ENCODE assay signal across 9 cellular contexts in the genomic region with DNA sequence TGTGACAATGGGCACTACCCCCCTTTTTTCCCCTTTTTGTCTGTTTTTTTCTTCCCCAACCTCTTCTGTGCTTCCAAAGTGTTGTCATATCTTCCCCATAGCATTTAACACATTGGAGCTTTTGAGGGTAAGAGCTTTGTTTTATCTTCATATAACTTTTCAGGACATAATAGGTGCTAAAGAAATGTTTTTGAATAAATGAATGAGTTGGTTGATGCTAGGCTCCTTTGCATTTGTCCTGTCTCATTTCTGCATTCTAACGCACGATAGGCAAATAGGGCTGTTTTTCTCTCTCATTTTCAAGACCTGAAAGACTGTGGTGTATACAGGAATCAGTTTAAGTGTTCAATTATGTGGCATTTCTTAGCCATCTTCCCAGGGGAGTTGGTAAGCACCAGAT. TPM values are rescaled to one million over a fixed set of nuclear protein-coding genes. Genes with fewer than 3 reads are reported as not detected.
A peak's percentile ranks its signal among the peaks of the same experiment; 100 is the strongest.
DNase-seq lines count a peak whose midpoint lies in the region; ATAC-seq and TF ChIP-seq lines count a peak whose summit lies in the region.
"Had no signal": no experiment of that assay in that cellular context is flagged by ENCODE, and none has a peak within 500 bp of the region (broad histone marks: within the 10 kb centered on the region; RNA-seq: fewer than 3 reads in every experiment).

No MANE protein-coding gene starts in this region.

- H2AFZ ChIP-seq in hepatocyte: peak overlapping the region; percentile 98

- H3K27me3 Mint-ChIP-seq in activated T-cell treated with anti-CD3 and anti-CD28 coated beads, Interleukin-2, amount 50 U/mL, for 24 hours: no peaks in the 10 kb centered on the region
- H3K27me3 Mint-ChIP-seq in T-helper 17 cell: no peaks in the 10 kb centered on the region
- H3K27me3 Mint-ChIP-seq in stimulated activated naive B cell treated with anti-CD40 and anti-IgM and Interleukin-4, amounts not matched to agents 10 μg/mL and 1 μg/mL and 100 μg/mL, for 72 hours: no peaks in the 10 kb centered on the region

- ATAC-seq in T-helper 17 cell (no peak), GM21737 (IDR thresholded peaks at IDR 0.05; ENCODE audit: unreplicated experiment) (no peak)
- peak; percentile 5 to 12 for ATAC-seq in stimulated activated naive B cell treated with anti-CD40 and anti-IgM and Interleukin-4, amounts not matched to agents 10 μg/mL and 1 μg/mL and 100 μg/mL, for 72 hours (replicated peaks)

- WGBS in hepatocyte (ENCODE audit: low lambda C conversion rate, missing lambda C conversion rate): 90% methylated on average over 2 of the region's 2 CpGs

- DNase-seq in activated T-cell treated with anti-CD3 and anti-CD28 coated beads, Interleukin-2, amount 50 U/mL, for 24 hours: no peak
- no peak for DNase-seq in activated T-cell treated with anti-CD3 and anti-CD28 coated beads, Interleukin-2, amount 50 U/mL, for 1 hour
- DNase-seq in T-helper 17 cell: no peak
- no peak for DNase-seq in hepatocyte (ENCODE audit: low spot score)
- no peak for DNase-seq in stimulated activated naive B cell treated with anti-CD40 and anti-IgM and Interleukin-4, amounts not matched to agents 10 μg/mL and 1 μg/mL and 100 μg/mL, for 72 hours
- DNase-seq in NCI-H146 treated with DMSO at 0.1 percent for 48 hours (lab: John Stamatoyannopoulos, UW; ENCODE audit: unreplicated experiment): no peak
- no peak for DNase-seq in DMS114 treated with DMSO at 0.1 percent for 48 hours (lab: John Stamatoyannopoulos, UW; ENCODE audit: unreplicated experiment)

- H3K27ac Mint-ChIP-seq in activated T-cell treated with anti-CD3 and anti-CD28 coated beads, Interleukin-2, amount 50 U/mL, for 24 hours: peak overlapping the region; percentile 85
- peak overlapping the region; percentile 92 for H3K27ac Mint-ChIP-seq in T-helper 17 cell
- peak overlapping the region; percentile 96 for H3K27ac Mint-ChIP-seq in stimulated activated naive B cell treated with anti-CD40 and anti-IgM and Interleukin-4, amounts not matched to agents 10 μg/mL and 1 μg/mL and 100 μg/mL, for 72 hours

- H3K4me3 ChIP-seq in hepatocyte: no peak overlapping the region

- H3K9me3 ChIP-seq in T-helper 17 cell (ENCODE audit: control insufficient read depth, low read length, poor library complexity, severe bottlenecking): no peaks in the 10 kb centered on the region
- H3K9me3 ChIP-seq in hepatocyte (ENCODE audit: low read depth): no peaks in the 10 kb centered on the region
- H3K9me3 ChIP-seq: gastroesophageal sphincter had no signal

- H3K9me3 Mint-ChIP-seq in activated T-cell treated with anti-CD3 and anti-CD28 coated beads, Interleukin-2, amount 50 U/mL, for 24 hours: no peaks in the 10 kb centered on the region
- no peaks in the 10 kb centered on the region for H3K9me3 Mint-ChIP-seq in stimulated activated naive B cell treated with anti-CD40 and anti-IgM and Interleukin-4, amounts not matched to agents 10 μg/mL and 1 μg/mL and 100 μg/mL, for 72 hours

- peak overlapping the region; percentile 89 for H3K4me2 ChIP-seq in hepatocyte

- H3K27ac ChIP-seq in hepatocyte: peak overlapping the region; percentile 76

- H3K27me3 ChIP-seq in hepatocyte: no peaks in the 10 kb centered on the region
- H3K27me3 ChIP-seq: gastroesophageal sphincter had no signal

- peaks cover 7% of the 10 kb centered on the region for H4K20me1 ChIP-seq in hepatocyte (ENCODE audit: insufficient read depth, poor library complexity, severe bottlenecking)

- peaks cover 21% of the 10 kb centered on the region for H3K4me1 ChIP-seq in hepatocyte (ENCODE audit: insufficient read depth)

- peaks cover 50% of the 10 kb centered on the region for H3K36me3 Mint-ChIP-seq in activated T-cell treated with anti-CD3 and anti-CD28 coated beads, Interleukin-2, amount 50 U/mL, for 24 hours (ENCODE audit: low read depth)
- H3K36me3 Mint-ChIP-seq in T-helper 17 cell (ENCODE audit: low read depth): peaks cover 3% of the 10 kb centered on the region
- H3K36me3 Mint-ChIP-seq in stimulated activated naive B cell treated with anti-CD40 and anti-IgM and Interleukin-4, amounts not matched to agents 10 μg/mL and 1 μg/mL and 100 μg/mL, for 72 hours: peaks cover 6 to 7% of the 10 kb centered on the region in 2 donors

- no peaks in the 10 kb centered on the region for H3K9me2 ChIP-seq in hepatocyte (replicated peaks; ENCODE audit: insufficient read depth)

- peaks cover 72% of the 10 kb centered on the region for H3K4me1 Mint-ChIP-seq in activated T-cell treated with anti-CD3 and anti-CD28 coated beads, Interleukin-2, amount 50 U/mL, for 24 hours (ENCODE audit: low read depth)
- H3K4me1 Mint-ChIP-seq in T-helper 17 cell: peaks cover 55% of the 10 kb centered on the region
- H3K4me1 Mint-ChIP-seq in stimulated activated naive B cell treated with anti-CD40 and anti-IgM and Interleukin-4, amounts not matched to agents 10 μg/mL and 1 μg/mL and 100 μg/mL, for 72 hours: peaks cover 38 to 77% of the 10 kb centered on the region in 2 donors

- H3K4me3 Mint-ChIP-seq in activated T-cell treated with anti-CD3 and anti-CD28 coated beads, Interleukin-2, amount 50 U/mL, for 24 hours: peak overlapping the region; percentile 95
- peak overlapping the region; percentile 97 for H3K4me3 Mint-ChIP-seq in T-helper 17 cell
- H3K4me3 Mint-ChIP-seq in stimulated activated naive B cell treated with anti-CD40 and anti-IgM and Interleukin-4, amounts not matched to agents 10 μg/mL and 1 μg/mL and 100 μg/mL, for 72 hours: peak overlapping the region; percentile 93 to 97

- TF ChIP-seq CTCF in hepatocyte (IDR thresholded peaks at IDR 0.05; ENCODE audit: poor library complexity): no peak

- no peaks in the 10 kb centered on the region for H3K36me3 ChIP-seq in hepatocyte (replicated peaks; ENCODE audit: insufficient read depth, low read depth)

- peaks cover 75% of the 10 kb centered on the region for H3K79me2 ChIP-seq in hepatocyte

RNA-seq across cellular contexts. Expression of a gene that starts 0.8 kb away (rescaled TPM):
- 10 to 100 TPM; 38.9 to 46.4 TPM for total RNA-seq in T-helper 17 cell
- 15.9 and 16.3 TPM in 2 replicates for total RNA-seq in hepatocyte
- 30.8 and 40.3 TPM in 2 replicates for polyA plus RNA-seq in hepatocyte

RNA-seq across cellular contexts. Expression of a gene that starts 4.3 kb away (rescaled TPM):
- total RNA-seq in T-helper 17 cell (10 to 100 TPM; 19.3 to 21.6 TPM), hepatocyte (19.3 and 22.7 TPM in 2 replicates)
- 23.3 and 26.3 TPM in 2 replicates for polyA plus RNA-seq in hepatocyte

Comparison
In these comparisons a context has a peak if more than half of its experiments do, and no peak if none do; other contexts are left out.
1. ATAC-seq: peak in stimulated activated naive B cell treated with anti-CD40 and anti-IgM and Interleukin-4, amounts not matched to agents 10 μg/mL and 1 μg/mL and 100 μg/mL, for 72 hours (2 of 2); none in T-helper 17 cell (single experiment) and GM21737 (single experiment).
2. Peak in every context shown above with its lines, with median percentiles within 50 percentile points of each other: H3K27ac Mint-ChIP-seq and H3K4me3 Mint-ChIP-seq.